8 cellular contexts compared by ENCODE assay signal in the genomic region with DNA sequence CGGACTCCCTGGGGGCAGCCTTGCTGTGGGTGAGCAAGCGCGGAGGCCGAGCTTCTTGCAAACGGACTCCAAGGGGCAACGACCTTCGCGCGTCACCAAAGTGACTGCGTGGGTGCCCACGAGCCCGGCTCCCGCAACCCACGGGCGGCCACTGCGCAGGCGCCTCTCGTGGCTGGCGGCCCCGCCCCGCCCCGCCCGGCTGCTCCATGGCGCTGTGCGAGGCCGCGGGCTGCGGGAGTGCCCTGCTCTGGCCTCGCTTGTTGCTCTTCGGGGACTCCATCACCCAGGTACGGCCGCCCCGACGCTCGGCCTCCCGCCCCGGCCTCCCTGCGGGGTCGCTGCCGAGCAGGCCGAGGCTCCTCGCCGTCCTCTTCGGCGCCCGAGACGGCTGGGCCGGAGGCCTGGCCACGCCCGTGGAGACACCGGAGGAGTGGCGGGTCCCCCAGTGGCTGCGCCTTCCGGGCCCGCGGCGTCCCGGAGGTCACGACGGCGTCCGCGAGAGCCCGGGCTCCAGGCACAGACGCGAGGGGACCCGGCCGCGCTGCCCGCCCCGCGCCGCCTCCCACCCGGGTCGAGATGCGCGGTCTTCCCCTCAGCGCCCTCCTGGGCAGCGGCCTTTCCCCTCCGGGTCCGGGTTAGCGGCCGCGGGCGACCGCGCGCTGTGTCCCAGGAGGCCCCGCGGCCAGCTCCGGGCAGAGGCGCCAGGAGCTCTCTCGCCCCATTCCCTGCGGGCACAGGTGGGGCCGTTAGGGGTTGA. TPM values are rescaled to one million over a fixed set of nuclear protein-coding genes. Genes with fewer than 3 reads are reported as not detected.
DNase-seq lines count a peak whose midpoint lies in the region; ATAC-seq and TF ChIP-seq lines count a peak whose summit lies in the region.

Gene IAH1 (plus strand): TSS at position 191 of the 757 bp plus-strand sequence. CDS start 16 bp downstream, at position 207.

- H3K27ac Mint-ChIP-seq in activated CD4-positive, alpha-beta memory T cell treated with anti-CD3 and anti-CD28 coated beads, Interleukin-2, amount 10 ng/mL, durations not matched to agents 7 days and 5 days, result peak within 1 kb of the TSS; percentile 80

- H3K27me3 Mint-ChIP-seq in activated CD4-positive, alpha-beta memory T cell treated with anti-CD3 and anti-CD28 coated beads, Interleukin-2, amount 10 ng/mL, durations not matched to agents 7 days and 5 days, result no peaks in the 10 kb centered on the region

- peak within 1 kb of the TSS; percentile 90 for H3K4me3 ChIP-seq in lung

- DNase-seq in NCI-H146 (lab: John Stamatoyannopoulos, UW) (peak; percentile 65), NCI-H146 treated with DMSO at 0.1 percent for 48 hours (lab: John Stamatoyannopoulos, UW; ENCODE audit: unreplicated experiment) (no peak), NCI-H1105 treated with DMSO at 0.1 percent for 48 hours (lab: John Stamatoyannopoulos, UW) (peak; percentile 56), ecto neural progenitor cell (ENCODE audit: low spot score) (peak; percentile 70), lung (ENCODE audit: low spot score) (peak; percentile 52)
- peak; percentile 76 for DNase-seq in activated CD4-positive, alpha-beta memory T cell treated with anti-CD3 and anti-CD28 coated beads, Interleukin-2, amount 10 ng/mL, durations not matched to agents 7 days and 5 days
- DNase-seq in stimulated activated CD4-positive, alpha-beta T cell treated with anti-CD3 and anti-CD28 coated beads, TNF-alpha, amount 100 ng/mL, for 4 hours (ENCODE audit: low read depth in 3 of 3), result peak; percentile 65 to 75 (median 70)

- no peaks in the 10 kb centered on the region for H3K9me3 Mint-ChIP-seq in activated CD4-positive, alpha-beta memory T cell treated with anti-CD3 and anti-CD28 coated beads, Interleukin-2, amount 10 ng/mL, durations not matched to agents 7 days and 5 days

- H3K27ac ChIP-seq in lung (ENCODE audit: low read depth in 1 of 2, low read length in 1 of 2), result peak within 1 kb of the TSS; percentile 94 to 98

- no peaks in the 10 kb centered on the region for H3K9me3 ChIP-seq in lung (ENCODE audit: control insufficient read depth in 2 of 2, insufficient read depth in 1 of 2, low read length in 1 of 2)

- H3K4me3 Mint-ChIP-seq in activated CD4-positive, alpha-beta memory T cell treated with anti-CD3 and anti-CD28 coated beads, Interleukin-2, amount 10 ng/mL, durations not matched to agents 7 days and 5 days, result peak within 1 kb of the TSS; percentile 79

- no peak for TF ChIP-seq CTCF in lung (IDR thresholded peaks at IDR 0.05; ENCODE audit: control extremely low read depth, extremely low read depth)

- H3K27me3 ChIP-seq in lung (ENCODE audit: control insufficient read depth, insufficient read depth), result no peaks in the 10 kb centered on the region

- 0 to 1% methylated on average over 44 to 95 of the region's 95 CpGs for WGBS in lung, 2 donors

- POLR2A ChIA-PET in activated CD4-positive, alpha-beta memory T cell treated with anti-CD3 and anti-CD28 coated beads, Interleukin-2, amount 10 ng/mL, durations not matched to agents 7 days and 5 days (lab: Charles Lee), result interaction anchor here (0.6 to 4.6 kb wide), 26 partner anchors 10 to 974 kb away, joined by 3 to 50 read pairs (median 3); partner anchors contain the start of genes ADAM17, CPSF3, ITGB1BP1 and KLF11

- CTCF ChIA-PET in activated CD4-positive, alpha-beta memory T cell treated with anti-CD3 and anti-CD28 coated beads, Interleukin-2, amount 10 ng/mL, durations not matched to agents 7 days and 5 days (lab: Charles Lee), result interaction anchor here (0.6 to 1.6 kb wide), 6 partner anchors 16 to 325 kb away, joined by 3 to 6 read pairs (median 3); partner anchors contain the start of gene ADAM17

- H3K4me1 Mint-ChIP-seq in activated CD4-positive, alpha-beta memory T cell treated with anti-CD3 and anti-CD28 coated beads, Interleukin-2, amount 10 ng/mL, durations not matched to agents 7 days and 5 days, result peaks cover 53% of the 10 kb centered on the region

- H3K36me3 ChIP-seq in lung (ENCODE audit: control insufficient read depth in 2 of 2, insufficient read depth in 2 of 2, low read length in 2 of 2), result peaks cover 2 to 7% of the 10 kb centered on the region in 2 donors

- peaks cover 54% of the 10 kb centered on the region for H3K36me3 Mint-ChIP-seq in activated CD4-positive, alpha-beta memory T cell treated with anti-CD3 and anti-CD28 coated beads, Interleukin-2, amount 10 ng/mL, durations not matched to agents 7 days and 5 days (ENCODE audit: low read depth)

- peaks cover 6 to 16% of the 10 kb centered on the region in 2 donors for H3K4me1 ChIP-seq in lung (ENCODE audit: control insufficient read depth in 2 of 2, insufficient read depth in 2 of 2, low read length in 2 of 2)

- ATAC-seq in HG02623 (IDR thresholded peaks at IDR 0.05; ENCODE audit: unreplicated experiment) (peak; percentile 75), lung (ENCODE audit: insufficient read depth, low FRiP score) (peak; percentile 89)

RNA-seq across cellular contexts. Expression of gene IAH1, which starts in this region (rescaled TPM):
- total RNA-seq in activated CD4-positive, alpha-beta memory T cell treated with anti-CD3 and anti-CD28 coated beads, Interleukin-2, amount 10 ng/mL, durations not matched to agents 7 days and 5 days, result 10 to 100 TPM; 69.2 to 79.0 TPM
- 10 to 100 TPM; 29.4 to 41.8 TPM for total RNA-seq in lung
- polyA plus RNA-seq in lung, result 10 to 100 TPM; 45.2 to 73.5 TPM
